11 cellular contexts compared by ENCODE assay signal in genomic region chr7:153413199-153413539, GRCh38.
"Had no signal": no experiment of that assay in that cellular context is flagged by ENCODE, and none has a peak within 500 bp of the region (broad histone marks: within the 10 kb centered on the region; RNA-seq: fewer than 3 reads in every experiment).

No MANE protein-coding gene starts in this region.

- H2AFZ ChIP-seq: GM23248, GM23338 had no signal

- H3K4me2 ChIP-seq: GM23338 had no signal

- H3K4me1 Mint-ChIP-seq: GM23338, H9 had no signal

- H3K4me3 ChIP-seq: GM23248, GM23338, HAP-1 had no signal

- ATAC-seq: GM23338, HCT116 had no signal

- H3K27ac ChIP-seq: GM23248 had no signal

- FAIRE-seq: H1, H54 had no signal

- DNase-seq: GM23248, GOT3, H7, H9, HCEC 1CT, HFFc6 had no signal

- H3K4me1 ChIP-seq: HAP-1 had no signal

- H3K9me3 ChIP-seq: HAP-1 had no signal

- H3K4me3 Mint-ChIP-seq: GM23338, H9, HFFc6 had no signal

- H3K36me3 ChIP-seq: HAP-1 had no signal

- H3K27ac Mint-ChIP-seq: GM23338, H9, HFFc6 had no signal

- H3K9ac ChIP-seq: GM23248 had no signal
